ENCODE assay signal across 11 cellular contexts in genomic region chr6:108168980-108169800, GRCh38. TPM values are rescaled to one million over a fixed set of nuclear protein-coding genes. Genes with fewer than 3 reads are reported as not detected.
A peak's percentile ranks its signal among the peaks of the same experiment; 100 is the strongest.
DNase-seq lines count a peak whose midpoint lies in the region; ATAC-seq and TF ChIP-seq lines count a peak whose summit lies in the region.
"Had no signal": no experiment of that assay in that cellular context is flagged by ENCODE, and none has a peak within 500 bp of the region (broad histone marks: within the 10 kb centered on the region; RNA-seq: fewer than 3 reads in every experiment).

No MANE protein-coding gene starts in this region.

- peak overlapping the region; percentile 60 for H3K4me3 Mint-ChIP-seq in Calu3 (ENCODE audit: low read depth, unreplicated experiment)
- H3K4me3 Mint-ChIP-seq in activated T-helper 2 cell treated with anti-CD3 and anti-CD28 coated beads, Interferon-gamma antibody, Interleukin-2, Interleukin-4, amounts not matched to agents 10 μg/mL and 5 μg/mL and 100 μg/mL, durations not matched to agents 14 hours and 24 hours and 36 hours (ENCODE audit: low read depth) = no peak overlapping the region
- H3K4me3 Mint-ChIP-seq: neural crest cell had no signal

- H3K36me3 Mint-ChIP-seq in Calu3 (ENCODE audit: insufficient read depth, unreplicated experiment) = no peaks in the 10 kb centered on the region
- H3K36me3 Mint-ChIP-seq in activated T-helper 2 cell treated with anti-CD3 and anti-CD28 coated beads, Interferon-gamma antibody, Interleukin-2, Interleukin-4, amounts not matched to agents 10 μg/mL and 5 μg/mL and 100 μg/mL, durations not matched to agents 14 hours and 24 hours and 36 hours (ENCODE audit: low read depth) = no peaks in the 10 kb centered on the region

- intact Hi-C loops in Calu3 (cut with micrococcal nuclease; ENCODE audit: unreplicated experiment) = no loop called here
- intact Hi-C loops in activated T-helper 2 cell treated with anti-CD3 and anti-CD28 coated beads, Interferon-gamma antibody, Interleukin-2, Interleukin-4, amounts not matched to agents 10 μg/mL and 5 μg/mL and 100 μg/mL, durations not matched to agents 14 hours and 24 hours and 36 hours (cut with micrococcal nuclease) = loop anchor here (2.0 kb wide), 1 partner anchor 52 kb away; no protein-coding TSS in a partner anchor

- peaks cover 69% of the 10 kb centered on the region for H3K27me3 Mint-ChIP-seq in Calu3 (ENCODE audit: unreplicated experiment)
- peaks cover 84% of the 10 kb centered on the region for H3K27me3 Mint-ChIP-seq in activated T-helper 2 cell treated with anti-CD3 and anti-CD28 coated beads, Interferon-gamma antibody, Interleukin-2, Interleukin-4, amounts not matched to agents 10 μg/mL and 5 μg/mL and 100 μg/mL, durations not matched to agents 14 hours and 24 hours and 36 hours (ENCODE audit: low read depth)

- no peaks in the 10 kb centered on the region for H3K36me3 ChIP-seq in effector memory CD4-positive, alpha-beta T cell (ENCODE audit: control insufficient read depth, insufficient read depth, low read length)
- H3K36me3 ChIP-seq in neutrophil = no peaks in the 10 kb centered on the region

- TF ChIP-seq CTCF in Calu3 (IDR thresholded peaks at IDR 0.05; ENCODE audit: unreplicated experiment) (no peak), NB4 (IDR thresholded peaks at IDR 0.05; ENCODE audit: low read depth, low read length) (no peak), neutrophil (IDR thresholded peaks at IDR 0.05) (no peak)

- no peak for TF ChIP-seq POLR2A in NB4 (IDR thresholded peaks at IDR 0.05; ENCODE audit: extremely low read depth, insufficient read length)

- DNase-seq in Calu3 = no peak
- peak; percentile 32 for DNase-seq in NB4 (ENCODE audit: low read depth)
- no peak for DNase-seq in effector memory CD4-positive, alpha-beta T cell
- no peak for DNase-seq in activated T-helper 2 cell treated with anti-CD3 and anti-CD28 coated beads, Interferon-gamma antibody, Interleukin-2, Interleukin-4, amounts not matched to agents 10 μg/mL and 5 μg/mL and 100 μg/mL, durations not matched to agents 14 hours and 24 hours and 36 hours (ENCODE audit: low spot score)
- DNase-seq in NCI-H226 = no peak
- DNase-seq in effector CD8-positive, alpha-beta T cell (lab: John Stamatoyannopoulos, UW) = no peak
- DNase-seq: NCI-H2171 treated with DMSO at 0.1 percent for 48 hours had no signal

- peaks cover 86% of the 10 kb centered on the region for H3K27me3 ChIP-seq in effector memory CD4-positive, alpha-beta T cell (replicated peaks; ENCODE audit: control insufficient read depth, insufficient read depth, low read length, poor library complexity, severe bottlenecking)
- H3K27me3 ChIP-seq in neutrophil = peaks cover 100% of the 10 kb centered on the region

- BruUV-seq in Calu3 (replicated peaks; lab: Mats Ljungman, UMichigan) = no TSS peak

- no peaks in the 10 kb centered on the region for H3K4me1 Mint-ChIP-seq in Calu3 (ENCODE audit: low read depth, unreplicated experiment)
- peaks cover 5% of the 10 kb centered on the region for H3K4me1 Mint-ChIP-seq in activated T-helper 2 cell treated with anti-CD3 and anti-CD28 coated beads, Interferon-gamma antibody, Interleukin-2, Interleukin-4, amounts not matched to agents 10 μg/mL and 5 μg/mL and 100 μg/mL, durations not matched to agents 14 hours and 24 hours and 36 hours (ENCODE audit: low read depth)

- no peaks in the 10 kb centered on the region for H3K9me3 Mint-ChIP-seq in Calu3 (ENCODE audit: low read depth, unreplicated experiment)
- H3K9me3 Mint-ChIP-seq in activated T-helper 2 cell treated with anti-CD3 and anti-CD28 coated beads, Interferon-gamma antibody, Interleukin-2, Interleukin-4, amounts not matched to agents 10 μg/mL and 5 μg/mL and 100 μg/mL, durations not matched to agents 14 hours and 24 hours and 36 hours = no peaks in the 10 kb centered on the region
- H3K9me3 Mint-ChIP-seq: neural crest cell had no signal

- no peak overlapping the region for H3K27ac ChIP-seq in effector memory CD4-positive, alpha-beta T cell (ENCODE audit: insufficient read depth, low read length, poor library complexity, severe bottlenecking)
- H3K27ac ChIP-seq in neutrophil = no peak overlapping the region

- H3K4me1 ChIP-seq in effector memory CD4-positive, alpha-beta T cell (ENCODE audit: control insufficient read depth, insufficient read depth, low read length, poor library complexity, severe bottlenecking) = peaks cover 41% of the 10 kb centered on the region
- H3K4me1 ChIP-seq in neutrophil (ENCODE audit: control insufficient read depth in 1 of 2, insufficient read depth in 1 of 2, low read depth in 1 of 2, low read length in 1 of 2) = peaks cover 52 to 66% of the 10 kb centered on the region in 2 experiments

- CTCF ChIA-PET in Calu3 (lab: Charles Lee) = interaction anchor here (0.9 kb wide), 1 partner anchor 56 kb away, joined by 3 read pairs; no protein-coding TSS in a partner anchor

- peak overlapping the region; percentile 1 for H3K4me3 ChIP-seq in NB4 (ENCODE audit: low read depth, low read length)
- peak overlapping the region; percentile 37 for H3K4me3 ChIP-seq in effector memory CD4-positive, alpha-beta T cell (ENCODE audit: insufficient read depth, low read depth, low read length, poor library complexity, severe bottlenecking)
- peak overlapping the region; percentile 54 to 61 for H3K4me3 ChIP-seq in neutrophil (ENCODE audit: low read depth in 1 of 2, low read length in 1 of 2)

- ATAC-seq in HG03108 (IDR thresholded peaks at IDR 0.05; ENCODE audit: unreplicated experiment) = no peak

- no peaks in the 10 kb centered on the region for H3K9me3 ChIP-seq in effector memory CD4-positive, alpha-beta T cell (ENCODE audit: control insufficient read depth, low read length)
- H3K9me3 ChIP-seq in neutrophil = no peaks in the 10 kb centered on the region

- no peak overlapping the region for H3K27ac Mint-ChIP-seq in Calu3 (ENCODE audit: unreplicated experiment)
- H3K27ac Mint-ChIP-seq in activated T-helper 2 cell treated with anti-CD3 and anti-CD28 coated beads, Interferon-gamma antibody, Interleukin-2, Interleukin-4, amounts not matched to agents 10 μg/mL and 5 μg/mL and 100 μg/mL, durations not matched to agents 14 hours and 24 hours and 36 hours = no peak overlapping the region

RNA-seq across cellular contexts. Expression of gene NR2E1, which starts 3.4 kb away (rescaled TPM):
- total RNA-seq in Calu3 (2022) = not detected in 2 replicates
- total RNA-seq in activated T-helper 2 cell treated with anti-CD3 and anti-CD28 coated beads, Interferon-gamma antibody, Interleukin-2, Interleukin-4, amounts not matched to agents 10 μg/mL and 5 μg/mL and 100 μg/mL, durations not matched to agents 14 hours and 24 hours and 36 hours = not detected in 2 replicates
- total RNA-seq: neural crest cell, subcutaneous adipose tissue had no signal

Comparison
In these comparisons a context has a peak if more than half of its experiments do, and no peak if none do; other contexts are left out.
1. H3K4me3 ChIP-seq: peak in every context shown above with its lines; median percentile 58 in neutrophil; 37 in effector memory CD4-positive, alpha-beta T cell; 1 in NB4.